Comparison of ENCODE assay signal across 12 cellular contexts in the genomic region with DNA sequence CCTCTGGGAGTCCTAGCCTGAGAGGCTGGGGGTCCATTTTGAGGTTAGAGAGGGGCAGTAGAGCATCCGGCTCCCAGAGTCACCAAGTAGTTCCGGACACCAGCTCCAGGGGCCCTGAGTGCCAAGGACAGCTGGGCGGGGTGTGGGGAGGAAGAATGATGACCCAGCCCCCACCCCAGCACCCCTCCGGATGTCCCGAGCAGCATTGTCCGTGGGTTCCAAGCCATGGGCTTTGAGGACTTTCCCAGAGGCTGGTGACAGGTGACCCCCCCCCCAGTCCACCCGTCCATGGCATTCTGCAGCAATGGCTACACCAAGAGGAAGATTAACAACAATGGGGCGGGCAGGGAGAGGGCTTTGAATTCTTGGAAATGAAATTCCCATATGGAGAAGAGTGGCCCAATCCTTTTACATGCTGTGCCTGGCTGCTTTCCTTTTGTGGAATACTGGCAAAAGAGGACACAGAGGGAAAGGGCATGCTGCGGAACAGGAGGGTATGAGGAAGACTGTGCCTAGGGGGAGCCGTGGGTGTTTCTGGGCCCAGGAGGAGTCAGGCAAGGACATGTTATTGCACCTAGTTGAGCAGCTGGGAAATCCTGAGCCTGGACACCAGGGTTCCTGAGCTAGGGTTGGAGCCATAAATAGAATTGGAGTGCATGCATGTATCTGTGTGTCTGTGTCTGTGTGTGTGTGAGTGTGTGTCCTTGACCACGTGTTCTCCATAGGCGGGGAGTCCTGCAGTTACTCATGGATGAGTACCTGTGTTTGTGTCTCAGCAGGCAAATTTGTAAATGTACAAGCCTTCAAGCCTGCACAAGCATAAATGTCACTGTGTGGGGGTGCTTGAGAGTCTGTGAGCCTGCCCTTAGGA. TPM values are rescaled to one million over a fixed set of nuclear protein-coding genes. Genes with fewer than 3 reads are reported as not detected.
A peak's percentile ranks its signal among the peaks of the same experiment; 100 is the strongest.
DNase-seq lines count a peak whose midpoint lies in the region; ATAC-seq, FAIRE-seq and TF ChIP-seq lines count a peak whose summit lies in the region.
"Had no signal": no experiment of that assay in that cellular context is flagged by ENCODE, and none has a peak within 500 bp of the region (broad histone marks: within the 10 kb centered on the region; RNA-seq: fewer than 3 reads in every experiment).

No MANE protein-coding gene starts in this region.

- WGBS in A549 (ENCODE audit: missing lambda C conversion rate) = 75% methylated on average over 8 of the region's 12 CpGs

- peaks cover 63% of the 10 kb centered on the region for H3K4me1 Mint-ChIP-seq in WTC11
- H3K4me1 Mint-ChIP-seq in neural crest cell = peaks cover 74% of the 10 kb centered on the region
- H3K4me1 Mint-ChIP-seq: activated naive CD8-positive, alpha-beta T cell treated with anti-CD3 and anti-CD28 coated beads for 36 hours had no signal

- H3K36me3 Mint-ChIP-seq in WTC11 (no peaks in the 10 kb centered on the region), neural crest cell (ENCODE audit: low read depth) (no peaks in the 10 kb centered on the region)
- H3K36me3 Mint-ChIP-seq: activated naive CD8-positive, alpha-beta T cell treated with anti-CD3 and anti-CD28 coated beads for 36 hours had no signal

- no peak for TF ChIP-seq CTCF in A549 (IDR thresholded peaks at IDR 0.05)
- no peak for TF ChIP-seq CTCF in WTC11 (IDR thresholded peaks at IDR 0.05)
- TF ChIP-seq CTCF in fibroblast of pulmonary artery (IDR thresholded peaks at IDR 0.05; ENCODE audit: low read length, missing control alignments) = no peak
- TF ChIP-seq CTCF in neural crest cell (conservative IDR thresholded peaks at IDR 0.05) = no peak

- H3K9me3 ChIP-seq in A549 (no peaks in the 10 kb centered on the region), MG63 (no peaks in the 10 kb centered on the region)

- DNase-seq in A549 (ENCODE audit: low read depth in 1 of 2, low spot score in 1 of 2) (peak in 1 of 2 experiments; percentile 39), WTC11 (ENCODE audit: low spot score) (no peak), fibroblast of pulmonary artery (ENCODE audit: low read depth) (peak; percentile 27), neural crest cell (ENCODE audit: low read depth, low spot score) (no peak), NCI-H1092 treated with DMSO at 0.1 percent for 48 hours (lab: John Stamatoyannopoulos, UW) (no peak), MG63 (no peak)
- DNase-seq: activated naive CD8-positive, alpha-beta T cell treated with anti-CD3 and anti-CD28 coated beads for 36 hours; NCI-H1930 had no signal

- H3K27me3 Mint-ChIP-seq in WTC11 (ENCODE audit: low read depth) = peaks cover 2% of the 10 kb centered on the region; the same call in 1 of the 2 replicates
- no peaks in the 10 kb centered on the region for H3K27me3 Mint-ChIP-seq in neural crest cell (ENCODE audit: low read depth)
- H3K27me3 Mint-ChIP-seq: activated naive CD8-positive, alpha-beta T cell treated with anti-CD3 and anti-CD28 coated beads for 36 hours had no signal

- FAIRE-seq in A549 (lab: Jason Lieb, UNC) = no peak
- FAIRE-seq: G401.6 had no signal

- CTCF ChIA-PET in A549 (lab: Yijun Ruan, JAX) = interaction anchor here (0.9 to 23.7 kb wide), 9 partner anchors 11 to 135 kb away, joined by 3 to 222 read pairs (median 3); no protein-coding TSS in a partner anchor
- CTCF ChIA-PET in WTC11 (lab: Charles Lee) = interaction anchor here (0.8 to 5.1 kb wide), 23 partner anchors 12 to 284 kb away, joined by 3 to 83 read pairs (median 6); partner anchors contain the start of genes IGSF8 and VANGL2

- peak overlapping the region; percentile 75 for H3K4me3 Mint-ChIP-seq in WTC11
- peak overlapping the region; percentile 92 for H3K4me3 Mint-ChIP-seq in neural crest cell
- H3K4me3 Mint-ChIP-seq: activated naive CD8-positive, alpha-beta T cell treated with anti-CD3 and anti-CD28 coated beads for 36 hours had no signal

- H3K27ac ChIP-seq in A549 = peak overlapping the region; percentile 61 to 78; a peak in 5 of 6 replicates

- peaks cover 22% of the 10 kb centered on the region for H3K4me1 ChIP-seq in A549

- H3K27me3 ChIP-seq in MG63 = no peaks in the 10 kb centered on the region

- no peak for TF ChIP-seq POLR2A in A549 (IDR thresholded peaks at IDR 0.05; ENCODE audit: low read length)

- ATAC-seq in A549 (no peak), WTC11 (no peak), GM19455 (IDR thresholded peaks at IDR 0.05; ENCODE audit: unreplicated experiment) (no peak), HG02885 (IDR thresholded peaks at IDR 0.05; ENCODE audit: poor library complexity, unreplicated experiment) (no peak)

- H3K4me3 ChIP-seq in A549 = no peak overlapping the region
- no peak overlapping the region for H3K4me3 ChIP-seq in fibroblast of pulmonary artery (replicated peaks; ENCODE audit: low read depth, low read length)
- H3K4me3 ChIP-seq in MG63 = no peak overlapping the region

- POLR2A ChIA-PET in A549 (lab: Yijun Ruan, JAX) = no interaction called here
- POLR2A ChIA-PET in WTC11 (lab: Charles Lee) = interaction anchor here (1.2 kb wide), 1 partner anchor 18 kb away, joined by 4 read pairs; no protein-coding TSS in a partner anchor

- H3K36me3 ChIP-seq in MG63 = no peaks in the 10 kb centered on the region

- no peak for TF ChIP-seq EP300 in A549 (IDR thresholded peaks at IDR 0.05)

- H3K4me2 ChIP-seq in A549 = peak overlapping the region; percentile 37; the same call in 1 of the 3 replicates

- TF ChIP-seq RAD21 in A549 (conservative IDR thresholded peaks at IDR 0.05 in 1 of 2, IDR thresholded peaks at IDR 0.05 in 1 of 2) = no peak

- H3K9me3 Mint-ChIP-seq in WTC11 (no peaks in the 10 kb centered on the region), neural crest cell (no peaks in the 10 kb centered on the region)
- H3K9me3 Mint-ChIP-seq: activated naive CD8-positive, alpha-beta T cell treated with anti-CD3 and anti-CD28 coated beads for 36 hours had no signal

- H3K27ac Mint-ChIP-seq in WTC11 (no peak overlapping the region), neural crest cell (ENCODE audit: unreplicated experiment) (peak overlapping the region; percentile 92)
- H3K27ac Mint-ChIP-seq: activated naive CD8-positive, alpha-beta T cell treated with anti-CD3 and anti-CD28 coated beads for 36 hours had no signal

TF ChIP-seq in A549, 52 proteins besides CTCF, POLR2A, EP300 and RAD21 (continues in another document):
- TF ChIP-seq RCOR1 (IDR thresholded peaks at IDR 0.05; ENCODE audit: low read depth, low read length) = no peak

RNA-seq across cellular contexts. Expression of gene ATP1A2, which starts 1.0 kb away (rescaled TPM):
- polyA plus RNA-seq in A549 (2011; rRNA removed) (0.07 and 0.09 TPM in 2 replicates), A549 (2017; fragmentation: RNase III; extraction: RNeasy Plus Mini Kit Qiagen cat#74134 plus additional on column Dnase treatment) (0.10 to 0.13 TPM in 2 of 3 replicates, not detected in the other)
- polyA plus RNA-seq in A549 (2012; cell fraction: cytosol; rRNA removed) = 0.04 and 0.07 TPM in 2 replicates
- polyA plus RNA-seq in A549 (2012; cell fraction: nucleus; rRNA removed) = 0.34 and 0.61 TPM in 2 replicates
- 0.70 and 0.92 TPM in 2 replicates for polyA minus RNA-seq in A549 (2011; rRNA and poly(A)+ RNA removed)
- total RNA-seq in WTC11 (2021) (22.8 to 25.6 TPM (median 23.2 TPM) in 3 replicates), neural crest cell (93.6 and 101 TPM in 2 replicates)
- not detected in 2 replicates for total RNA-seq in MG63 (2014; rRNA removed; shearing (Covaris generic); ENCODE audit: low replicate concordance)
- total RNA-seq: activated naive CD8-positive, alpha-beta T cell treated with anti-CD3 and anti-CD28 coated beads for 36 hours had no signal

RNA-seq across cellular contexts. Expression of gene IGSF8, which starts 18.1 kb away (rescaled TPM):
- polyA plus RNA-seq in A549 (2011; rRNA removed) = 7.3 and 8.3 TPM in 2 replicates
- polyA plus RNA-seq in A549 (2012; cell fraction: cytosol; rRNA removed) = 12.5 and 16.2 TPM in 2 replicates
- 34.3 and 45.1 TPM in 2 replicates for polyA plus RNA-seq in A549 (2012; cell fraction: nucleus; rRNA removed)
- polyA plus RNA-seq in A549 (2017; fragmentation: RNase III; extraction: RNeasy Plus Mini Kit Qiagen cat#74134 plus additional on column Dnase treatment) = 6.3 to 8.5 TPM (median 7.8 TPM) in 3 replicates
- polyA minus RNA-seq in A549 (2011; rRNA and poly(A)+ RNA removed) = 6.4 and 6.5 TPM in 2 replicates
- 86.7 to 101 TPM (median 95.1 TPM) in 3 replicates for total RNA-seq in WTC11 (2021)
- total RNA-seq in neural crest cell = 27.5 and 28.4 TPM in 2 replicates
- total RNA-seq in MG63 (2014; rRNA removed; shearing (Covaris generic); ENCODE audit: low replicate concordance) = 18.0 and 20.2 TPM in 2 replicates

RNA-seq across cellular contexts. Expression of gene ATP1A4, which starts 34.9 kb away (rescaled TPM):
- not detected in 2 replicates for polyA plus RNA-seq in A549 (2011; rRNA removed)
- not detected in 2 replicates for polyA plus RNA-seq in A549 (2012; cell fraction: cytosol; rRNA removed)
- not detected in 2 replicates for polyA plus RNA-seq in A549 (2012; cell fraction: nucleus; rRNA removed)
- polyA plus RNA-seq in A549 (2017; fragmentation: RNase III; extraction: RNeasy Plus Mini Kit Qiagen cat#74134 plus additional on column Dnase treatment) = not detected in 3 replicates
- not detected in 2 replicates for polyA minus RNA-seq in A549 (2011; rRNA and poly(A)+ RNA removed)
- total RNA-seq in WTC11 (2021) = 0.37 to 0.78 TPM (median 0.55 TPM) in 3 replicates
- 0.20 and 0.35 TPM in 2 replicates for total RNA-seq in neural crest cell
- not detected in 2 replicates for total RNA-seq in MG63 (2014; rRNA removed; shearing (Covaris generic); ENCODE audit: low replicate concordance)
- total RNA-seq: activated naive CD8-positive, alpha-beta T cell treated with anti-CD3 and anti-CD28 coated beads for 36 hours had no signal

RNA-seq across cellular contexts. Expression of gene KCNJ9, which starts 35.2 kb away (rescaled TPM):
- not detected in 2 replicates for polyA plus RNA-seq in A549 (2011; rRNA removed)
- polyA plus RNA-seq in A549 (2012; cell fraction: cytosol; rRNA removed) = not detected in 2 replicates
- polyA plus RNA-seq in A549 (2012; cell fraction: nucleus; rRNA removed) = not detected in 2 replicates
- not detected in 3 replicates for polyA plus RNA-seq in A549 (2017; fragmentation: RNase III; extraction: RNeasy Plus Mini Kit Qiagen cat#74134 plus additional on column Dnase treatment)
- polyA minus RNA-seq in A549 (2011; rRNA and poly(A)+ RNA removed) = not detected in 2 replicates
- 0.09 to 0.14 TPM in 2 of 3 replicates, not detected in the other for total RNA-seq in WTC11 (2021)
- 0.11 and 0.19 TPM in 2 replicates for total RNA-seq in neural crest cell
- total RNA-seq in MG63 (2014; rRNA removed; shearing (Covaris generic); ENCODE audit: low replicate concordance) = not detected in 2 replicates
- total RNA-seq: omental fat pad had no signal

RNA-seq across cellular contexts. Expression of gene KCNJ10, which starts 46.6 kb away (rescaled TPM):
- polyA plus RNA-seq in A549 (2011; rRNA removed) (not detected in 2 replicates), A549 (2017; fragmentation: RNase III; extraction: RNeasy Plus Mini Kit Qiagen cat#74134 plus additional on column Dnase treatment) (0.05 to 0.09 TPM (median 0.05 TPM) in 3 replicates)
- not detected in 2 replicates for polyA plus RNA-seq in A549 (2012; cell fraction: cytosol; rRNA removed)
- 0.07 TPM in 1 of 2 replicates, not detected in the other for polyA plus RNA-seq in A549 (2012; cell fraction: nucleus; rRNA removed)
- not detected in 2 replicates for polyA minus RNA-seq in A549 (2011; rRNA and poly(A)+ RNA removed)
- total RNA-seq in WTC11 (2021) (1.4 to 1.6 TPM (median 1.4 TPM) in 3 replicates), neural crest cell (0.47 and 0.73 TPM in 2 replicates)
- total RNA-seq in MG63 (2014; rRNA removed; shearing (Covaris generic); ENCODE audit: low replicate concordance) = not detected in 2 replicates
- total RNA-seq: activated naive CD8-positive, alpha-beta T cell treated with anti-CD3 and anti-CD28 coated beads for 36 hours; omental fat pad had no signal

Comparison
In these comparisons a context has a peak if more than half of its experiments do, and no peak if none do; other contexts are left out.
1. RNA of gene ATP1A2, which starts 1.0 kb away (total RNA-seq): 93.6 to 101 TPM in neural crest cell and 22.8 to 25.6 TPM in WTC11; not detected in MG63; every median in the first group is over 10 times any median in the second.